Comparison of ENCODE assay signal across 1 cellular context in genomic region chr13:73058741-73059459, GRCh38.
TF ChIP-seq lines count a peak whose summit lies in the region.

KLF5 (plus strand) TSS chr13:73059005; CDS start chr13:73059328, 323 bp downstream.

TF ChIP-seq in HEK293, 187 proteins besides CTCF, POLR2A, EP300 and RAD21 (continued from another document and continues in another):
- TF ChIP-seq PATZ1 (tag by site-specific recombination; IDR thresholded peaks at IDR 0.05) (peak; percentile 72), ZNF837 (tag by site-specific recombination; IDR thresholded peaks at IDR 0.05) (no peak), ZNF169 (tag by site-specific recombination; IDR thresholded peaks at IDR 0.05) (no peak), ZSCAN16 (tag by site-specific recombination; IDR thresholded peaks at IDR 0.05) (no peak), ZNF37A (tag by site-specific recombination; IDR thresholded peaks at IDR 0.05) (no peak), REST (tag by site-specific recombination; IDR thresholded peaks at IDR 0.05) (no peak), ZNF138 (tag by site-specific recombination; IDR thresholded peaks at IDR 0.05; ENCODE audit: borderline replicate concordance) (no peak), ZNF121 (tag by site-specific recombination; IDR thresholded peaks at IDR 0.05) (no peak), ZNF596 (tag by site-specific recombination; IDR thresholded peaks at IDR 0.05) (no peak), ZNF24 (tag by site-specific recombination; IDR thresholded peaks at IDR 0.05) (no peak), HOXA7 (CRISPR knock-in tag; IDR thresholded peaks at IDR 0.05; ENCODE audit: borderline replicate concordance) (no peak), KLF16 (tag by site-specific recombination; IDR thresholded peaks at IDR 0.05) (peak; percentile 33; the same call in 1 of the 2 replicates), ZNF664 (tag by site-specific recombination; IDR thresholded peaks at IDR 0.05) (no peak), PRDM4 (tag by site-specific recombination; IDR thresholded peaks at IDR 0.05) (no peak), ZNF221 (tag by site-specific recombination; IDR thresholded peaks at IDR 0.05; ENCODE audit: borderline replicate concordance) (no peak), ZSCAN23 (tag by site-specific recombination; IDR thresholded peaks at IDR 0.05) (no peak), ZNF18 (tag by site-specific recombination; IDR thresholded peaks at IDR 0.05) (no peak), ZNF626 (tag by site-specific recombination; IDR thresholded peaks at IDR 0.05) (no peak), ZBTB20 (tag by site-specific recombination; IDR thresholded peaks at IDR 0.05) (no peak), REPIN1 (tag by site-specific recombination; IDR thresholded peaks at IDR 0.05; ENCODE audit: low read depth) (no peak), TCF7L2 (IDR thresholded peaks at IDR 0.05; ENCODE audit: borderline replicate concordance, low read depth, low read length) (no peak), ZBTB17 (tag by site-specific recombination; IDR thresholded peaks at IDR 0.05) (no peak), INSM2 (tag by site-specific recombination; IDR thresholded peaks at IDR 0.05) (no peak), ZNF2 (tag by site-specific recombination; IDR thresholded peaks at IDR 0.05) (0 out of 2 replicates have a peak, but pooled peaks have one; percentile 20), KLF10 (tag by site-specific recombination; IDR thresholded peaks at IDR 0.05) (peak; percentile 48; the same call in 1 of the 2 replicates), ZEB2 (tag by site-specific recombination; IDR thresholded peaks at IDR 0.05) (peak; percentile 74), ZSCAN30 (tag by site-specific recombination; IDR thresholded peaks at IDR 0.05) (peak; percentile 65; the same call in 1 of the 2 replicates), MEIS1 (CRISPR knock-in tag; IDR thresholded peaks at IDR 0.05; ENCODE audit: borderline replicate concordance) (no peak), KLF9 (tag by site-specific recombination; IDR thresholded peaks at IDR 0.05; ENCODE audit: low read depth) (peak; percentile 89), ZNF311 (tag by site-specific recombination; IDR thresholded peaks at IDR 0.05; ENCODE audit: borderline replicate concordance) (no peak), ZNF223 (tag by site-specific recombination; IDR thresholded peaks at IDR 0.05) (no peak), ZNF10 (tag by site-specific recombination; IDR thresholded peaks at IDR 0.05) (no peak), ZNF302 (tag by site-specific recombination; IDR thresholded peaks at IDR 0.05; ENCODE audit: low read depth) (no peak), TRIM28 (IDR thresholded peaks at IDR 0.05; ENCODE audit: borderline replicate concordance, low read length) (no peak; the same call in none of the 2 replicates), ZNF791 (tag by site-specific recombination; IDR thresholded peaks at IDR 0.05) (no peak), ZNF544 (tag by site-specific recombination; IDR thresholded peaks at IDR 0.05) (no peak), ZIC2 (tag by site-specific recombination; IDR thresholded peaks at IDR 0.05) (no peak), ZBTB44 (tag by site-specific recombination; IDR thresholded peaks at IDR 0.05) (no peak), TSHZ1 (tag by site-specific recombination; IDR thresholded peaks at IDR 0.05; ENCODE audit: borderline replicate concordance) (no peak), ZNF623 (tag by site-specific recombination; IDR thresholded peaks at IDR 0.05) (no peak), ZNF768 (tag by site-specific recombination; IDR thresholded peaks at IDR 0.05) (no peak), ZNF488 (tag by site-specific recombination; IDR thresholded peaks at IDR 0.05) (no peak), RBAK (tag by site-specific recombination; IDR thresholded peaks at IDR 0.05) (no peak), ZNF785 (tag by site-specific recombination; IDR thresholded peaks at IDR 0.05) (no peak), ZNF585B (tag by site-specific recombination; IDR thresholded peaks at IDR 0.05) (no peak), ZNF473 (tag by site-specific recombination; IDR thresholded peaks at IDR 0.05) (no peak), ZNF19 (tag by site-specific recombination; IDR thresholded peaks at IDR 0.05; ENCODE audit: low read depth) (no peak), ZBTB48 (tag by site-specific recombination; IDR thresholded peaks at IDR 0.05) (no peak), ZNF248 (tag by site-specific recombination; IDR thresholded peaks at IDR 0.05) (no peak), ZNF184 (tag by site-specific recombination; IDR thresholded peaks at IDR 0.05) (no peak), ZNF274 (IDR thresholded peaks at IDR 0.05; ENCODE audit: low read length) (no peak), ZNF274 (tag by site-specific recombination; IDR thresholded peaks at IDR 0.05; ENCODE audit: borderline replicate concordance) (no peak), YY1 (tag by site-specific recombination; IDR thresholded peaks at IDR 0.05) (no peak)
